In genomic region chr4:153448003-153448731, GRCh38 we compare ENCODE assay signal across 1 cellular context.
TF ChIP-seq lines count a peak whose summit lies in the region.

No MANE protein-coding gene starts in this region.

TF ChIP-seq in HEK293, 187 proteins besides CTCF, POLR2A, EP300 and RAD21 (continued from another document):
- TF ChIP-seq PRDM6 (tag by site-specific recombination; IDR thresholded peaks at IDR 0.05) (peak; percentile 85), ZNF473 (tag by site-specific recombination; IDR thresholded peaks at IDR 0.05) (no peak), ZFP3 (tag by site-specific recombination; IDR thresholded peaks at IDR 0.05; ENCODE audit: low read depth) (0 out of 2 replicates have a peak, but pooled peaks have one; percentile 12), ZNF561 (tag by site-specific recombination; IDR thresholded peaks at IDR 0.05; ENCODE audit: borderline replicate concordance) (no peak), ZEB2 (tag by site-specific recombination; IDR thresholded peaks at IDR 0.05) (peak; percentile 59), HOXA7 (CRISPR knock-in tag; IDR thresholded peaks at IDR 0.05; ENCODE audit: borderline replicate concordance) (no peak), ZNF658 (tag by site-specific recombination; IDR thresholded peaks at IDR 0.05) (no peak), ZNF146 (tag by site-specific recombination; IDR thresholded peaks at IDR 0.05) (no peak), ZNF629 (tag by site-specific recombination; IDR thresholded peaks at IDR 0.05) (peak; percentile 69), ZNF843 (tag by site-specific recombination; IDR thresholded peaks at IDR 0.05) (peak; percentile 63), ZSCAN23 (tag by site-specific recombination; IDR thresholded peaks at IDR 0.05) (no peak), ZIC2 (tag by site-specific recombination; IDR thresholded peaks at IDR 0.05) (0 out of 2 replicates have a peak, but pooled peaks have one; percentile 6), ZBTB8A (tag by site-specific recombination; IDR thresholded peaks at IDR 0.05) (no peak), ZBTB21 (tag by site-specific recombination; IDR thresholded peaks at IDR 0.05) (no peak), KLF9 (tag by site-specific recombination; IDR thresholded peaks at IDR 0.05; ENCODE audit: low read depth) (no peak), WT1 (tag by site-specific recombination; IDR thresholded peaks at IDR 0.05) (peak; percentile 89), PRDM4 (tag by site-specific recombination; IDR thresholded peaks at IDR 0.05) (peak; percentile 65), ZNF132 (tag by site-specific recombination; IDR thresholded peaks at IDR 0.05; ENCODE audit: borderline replicate concordance) (no peak), ZNF513 (tag by site-specific recombination; IDR thresholded peaks at IDR 0.05) (no peak), SCRT2 (tag by site-specific recombination; IDR thresholded peaks at IDR 0.05) (no peak), ZNF623 (tag by site-specific recombination; IDR thresholded peaks at IDR 0.05) (no peak), ZSCAN30 (tag by site-specific recombination; IDR thresholded peaks at IDR 0.05) (0 out of 2 replicates have a peak, but pooled peaks have one; percentile 3)
